23 cellular contexts compared by ENCODE assay signal in the genomic region with DNA sequence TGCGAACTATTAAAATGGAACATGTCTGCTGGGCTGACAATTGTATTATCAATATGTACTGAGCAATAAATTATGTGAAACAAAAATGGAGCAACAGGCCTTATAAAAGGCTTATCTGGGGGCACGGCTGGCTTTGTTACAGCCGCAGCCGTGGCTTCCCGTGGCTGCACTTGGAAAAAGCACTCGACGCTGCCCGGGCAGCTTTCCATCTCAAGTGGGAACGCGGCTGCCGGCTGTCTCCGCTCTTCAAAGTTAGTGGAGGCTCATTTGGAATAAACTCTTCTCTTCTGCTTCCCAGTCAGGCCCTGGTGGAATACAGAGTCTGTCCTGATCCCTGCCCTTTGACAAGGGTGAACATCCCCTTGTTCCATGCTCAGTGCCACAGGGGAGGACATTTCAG.
DNase-seq lines count a peak whose midpoint lies in the region; TF ChIP-seq lines count a peak whose summit lies in the region.
"Had no signal": no experiment of that assay in that cellular context is flagged by ENCODE, and none has a peak within 500 bp of the region (broad histone marks: within the 10 kb centered on the region; RNA-seq: fewer than 3 reads in every experiment).

No MANE protein-coding gene starts in this region.

- no TSS peak for BruUV-seq in MCF 10A (replicated peaks; lab: Mats Ljungman, UMichigan)

- DNase-seq in NCI-H1092 (lab: John Stamatoyannopoulos, UW) (peak; percentile 87), NCI-H2107 (lab: John Stamatoyannopoulos, UW) (peak; percentile 23), dorsolateral prefrontal cortex (peak in 7 of 10 donors; percentile 12 to 56 (median 36)), progenitor cell of endocrine pancreas (ENCODE audit: low spot score, unreplicated experiment) (no peak), dermis blood vessel endothelial cell (no peak), MCF 10A (ENCODE audit: unreplicated experiment) (no peak), GM19238 (ENCODE audit: insufficient read length, low spot score) (no peak)
- DNase-seq: activated CD4-positive, alpha-beta T cell treated with anti-CD3 and anti-CD28 coated beads for 48 hours; activated naive CD8-positive, alpha-beta T cell treated with anti-CD3 and anti-CD28 coated beads for 36 hours; AML-193; endodermal cell; H9; mucosa of descending colon; NCI-H1048; psoas muscle; SIG-M5; small intestine; stimulated activated CD4-positive, alpha-beta T cell treated with anti-CD3 and anti-CD28 coated beads, Interleukin-4, amount 100 ng/mL, for 1 hour; T-helper 1 cell had no signal

- peak overlapping the region; percentile 17 for H3K27ac Mint-ChIP-seq in progenitor cell of endocrine pancreas
- H3K27ac Mint-ChIP-seq in MCF 10A (ENCODE audit: low read depth, unreplicated experiment): no peak overlapping the region
- H3K27ac Mint-ChIP-seq: activated naive CD8-positive, alpha-beta T cell treated with anti-CD3 and anti-CD28 coated beads for 36 hours; activated T-helper 1 cell treated with anti-CD3 and anti-CD28 coated beads, Interleukin-12 subunit alpha, Interleukin-12 subunit beta, Interleukin-2, Interleukin-4 antibody, amounts not matched to agents 30 ng/mL and 10 ng/mL and 1 ng/mL, durations not matched to agents 14 hours and 24 hours and 36 hours; endodermal cell; H9; stimulated activated naive CD8-positive, alpha-beta T cell treated with anti-CD3 and anti-CD28 coated beads, Interleukin-15, Interleukin-2, amounts not matched to agents 100 ng/mL and 50 ng/mL, for 24 hours had no signal

- TF ChIP-seq CTCF in dorsolateral prefrontal cortex (IDR thresholded peaks at IDR 0.05 in 54 of 56, conservative IDR thresholded peaks at IDR 0.05 in 2 of 56; ENCODE audit: low read depth in 1 of 56, partially characterized antibody in 56 of 56): no peak
- no peak for TF ChIP-seq CTCF in progenitor cell of endocrine pancreas (IDR thresholded peaks at IDR 0.05; ENCODE audit: unreplicated experiment)
- no peak for TF ChIP-seq CTCF in MCF 10A (IDR thresholded peaks at IDR 0.05; ENCODE audit: unreplicated experiment)

- no peak overlapping the region for H3K27ac ChIP-seq in dorsolateral prefrontal cortex
- H3K27ac ChIP-seq: psoas muscle, tibial nerve had no signal

- no peak overlapping the region for H3K4me3 Mint-ChIP-seq in progenitor cell of endocrine pancreas (ENCODE audit: low read depth)
- no peak overlapping the region for H3K4me3 Mint-ChIP-seq in MCF 10A (ENCODE audit: unreplicated experiment)
- H3K4me3 Mint-ChIP-seq: activated naive CD8-positive, alpha-beta T cell treated with anti-CD3 and anti-CD28 coated beads for 36 hours; activated T-helper 1 cell treated with anti-CD3 and anti-CD28 coated beads, Interleukin-12 subunit alpha, Interleukin-12 subunit beta, Interleukin-2, Interleukin-4 antibody, amounts not matched to agents 30 ng/mL and 10 ng/mL and 1 ng/mL, durations not matched to agents 14 hours and 24 hours and 36 hours; endodermal cell; H9; neural crest cell; stimulated activated naive CD8-positive, alpha-beta T cell treated with anti-CD3 and anti-CD28 coated beads, Interleukin-15, Interleukin-2, amounts not matched to agents 100 ng/mL and 50 ng/mL, for 24 hours had no signal

- H3K36me3 Mint-ChIP-seq in progenitor cell of endocrine pancreas (ENCODE audit: insufficient read depth) (no peaks in the 10 kb centered on the region), MCF 10A (ENCODE audit: insufficient read depth, unreplicated experiment) (no peaks in the 10 kb centered on the region)
- H3K36me3 Mint-ChIP-seq: activated naive CD8-positive, alpha-beta T cell treated with anti-CD3 and anti-CD28 coated beads for 36 hours had no signal

- intact Hi-C loops in dorsolateral prefrontal cortex (cut with DNase I): no loop called here
- intact Hi-C loops in MCF 10A (cut with micrococcal nuclease): no loop called here

- CTCF ChIA-PET in MCF 10A (lab: Yijun Ruan, JAX): no interaction called here

- H3K9me3 Mint-ChIP-seq in progenitor cell of endocrine pancreas (ENCODE audit: low read depth): no peaks in the 10 kb centered on the region
- H3K9me3 Mint-ChIP-seq in MCF 10A (ENCODE audit: unreplicated experiment): peaks cover 38% of the 10 kb centered on the region
- H3K9me3 Mint-ChIP-seq: H9 had no signal

- H3K27me3 Mint-ChIP-seq in progenitor cell of endocrine pancreas (peaks cover 76% of the 10 kb centered on the region), MCF 10A (ENCODE audit: insufficient read depth, unreplicated experiment) (no peaks in the 10 kb centered on the region)
- H3K27me3 Mint-ChIP-seq: activated naive CD8-positive, alpha-beta T cell treated with anti-CD3 and anti-CD28 coated beads for 36 hours; stimulated activated naive CD8-positive, alpha-beta T cell treated with anti-CD3 and anti-CD28 coated beads, Interleukin-15, Interleukin-2, amounts not matched to agents 100 ng/mL and 50 ng/mL, for 24 hours had no signal

- H3K4me1 Mint-ChIP-seq in progenitor cell of endocrine pancreas (ENCODE audit: low read depth) (peaks cover 10% of the 10 kb centered on the region), MCF 10A (ENCODE audit: insufficient read depth, unreplicated experiment) (no peaks in the 10 kb centered on the region)
- H3K4me1 Mint-ChIP-seq: activated naive CD8-positive, alpha-beta T cell treated with anti-CD3 and anti-CD28 coated beads for 36 hours; endodermal cell; H9; neural crest cell had no signal

- POLR2A ChIA-PET in MCF 10A (lab: Yijun Ruan, JAX): no interaction called here

- peaks cover 0 to 5% (median 0%) of the 10 kb centered on the region in 45 donors for H3K27me3 ChIP-seq in dorsolateral prefrontal cortex
- H3K27me3 ChIP-seq: tibial nerve had no signal

- H3K4me3 ChIP-seq in dorsolateral prefrontal cortex: peak overlapping the region in 1 of 59 donors; percentile 20
- H3K4me3 ChIP-seq: mucosa of descending colon, psoas muscle, tibial nerve had no signal

Comparison
In these comparisons a context has a peak if more than half of its experiments do, and no peak if none do; other contexts are left out.
1. DNase-seq: peak in NCI-H1092 (single experiment), NCI-H2107 (single experiment) and dorsolateral prefrontal cortex (7 of 10); none in progenitor cell of endocrine pancreas (single experiment), dermis blood vessel endothelial cell (single experiment), MCF 10A (single experiment) and GM19238 (single experiment).